ENCODE assay signal across 8 cellular contexts in the genomic region with DNA sequence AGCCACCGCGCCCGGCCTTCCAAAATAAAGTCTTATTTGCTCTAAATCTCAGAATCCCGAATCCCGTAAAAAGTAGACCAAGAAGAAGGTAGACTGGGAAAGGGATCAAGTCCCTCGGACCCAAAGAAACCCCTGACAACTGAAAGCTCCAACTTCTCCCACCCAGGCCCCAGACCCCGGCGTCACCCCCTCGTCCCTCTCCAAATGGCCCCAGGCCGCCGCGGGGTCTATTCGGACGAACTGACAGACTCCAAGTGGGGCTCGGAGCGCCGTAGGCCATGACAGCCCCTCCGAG. TPM values are rescaled to one million over a fixed set of nuclear protein-coding genes. Genes with fewer than 3 reads are reported as not detected.
A peak's percentile ranks its signal among the peaks of the same experiment; 100 is the strongest.
DNase-seq lines count a peak whose midpoint lies in the region; ATAC-seq, FAIRE-seq and TF ChIP-seq lines count a peak whose summit lies in the region.

No MANE protein-coding gene starts in this region.

- peak overlapping the region; percentile 100 for H3K27ac Mint-ChIP-seq in activated naive CD4-positive, alpha-beta T cell treated with anti-CD3 and anti-CD28 coated beads, Interleukin-2, amount 50 U/mL, for 24 hours
- peak overlapping the region; percentile 98 for H3K27ac Mint-ChIP-seq in memory B cell

- peaks cover 57% of the 10 kb centered on the region for H3K79me2 ChIP-seq in GM12878 (ENCODE audit: control insufficient read depth, insufficient read depth, low read length)

- H3K4me3 ChIP-seq in GM12878 (peak overlapping the region; percentile 61), urinary bladder (ENCODE audit: low read depth, low read length) (peak overlapping the region; percentile 98)

- peak overlapping the region; percentile 99 for H3K4me3 Mint-ChIP-seq in activated naive CD4-positive, alpha-beta T cell treated with anti-CD3 and anti-CD28 coated beads, Interleukin-2, amount 50 U/mL, for 24 hours
- peak overlapping the region; percentile 94 for H3K4me3 Mint-ChIP-seq in memory B cell

- H3K4me1 ChIP-seq in GM12878 (ENCODE audit: control insufficient read depth, insufficient read depth, low read length) (peaks cover 26% of the 10 kb centered on the region), urinary bladder (ENCODE audit: insufficient read depth) (no peaks in the 10 kb centered on the region)

- H3K36me3 Mint-ChIP-seq in activated naive CD4-positive, alpha-beta T cell treated with anti-CD3 and anti-CD28 coated beads, Interleukin-2, amount 50 U/mL, for 24 hours, result peaks cover 19% of the 10 kb centered on the region
- peaks cover 21% of the 10 kb centered on the region for H3K36me3 Mint-ChIP-seq in memory B cell

- no peaks in the 10 kb centered on the region for H3K9me3 Mint-ChIP-seq in activated naive CD4-positive, alpha-beta T cell treated with anti-CD3 and anti-CD28 coated beads, Interleukin-2, amount 50 U/mL, for 24 hours
- H3K9me3 Mint-ChIP-seq in memory B cell, result peaks cover 2% of the 10 kb centered on the region

- H3K9ac ChIP-seq in GM12878 (ENCODE audit: control insufficient read depth, insufficient read depth, low read length), result peak overlapping the region; percentile 99

- H3K4me2 ChIP-seq in GM12878 (ENCODE audit: control insufficient read depth, insufficient read depth), result peak overlapping the region; percentile 1; the same call in 1 of the 2 replicates

- no peak for FAIRE-seq in GM12878 (lab: Jason Lieb, UNC)

- WGBS in GM12878 (ENCODE audit: insufficient coverage, insufficient replicate concordance, low lambda C conversion rate, missing lambda C conversion rate), result under 1% methylated on average over 17 of the region's 18 CpGs
- under 1% methylated on average over 18 of the region's 18 CpGs for WGBS in urinary bladder

- no peaks in the 10 kb centered on the region for H3K9me3 ChIP-seq in GM12878 (replicated peaks; ENCODE audit: control insufficient read depth, insufficient read depth, low read length)

- RAD21 ChIA-PET in GM12878 (lab: Charles Lee; ENCODE audit: unreplicated experiment), result interaction anchor here (1.0 to 3.3 kb wide), 3 partner anchors 34 to 57 kb away, joined by 4 to 7 read pairs (median 5); no protein-coding TSS in a partner anchor

- H3K27ac ChIP-seq in GM12878 (ENCODE audit: control insufficient read depth, insufficient read depth) (peak overlapping the region; percentile 95), urinary bladder (ENCODE audit: low read depth) (peak overlapping the region; percentile 84)

- no TSS peak for BruUV-seq in GM12878 (replicated peaks; lab: Mats Ljungman, UMichigan)

- no peak for TF ChIP-seq POLR2A in GM12878 (IDR thresholded peaks at IDR 0.05; ENCODE audit: low read depth, low read length)

- no peak for TF ChIP-seq RAD21 in GM12878 (IDR thresholded peaks at IDR 0.05; ENCODE audit: insufficient read depth, low read depth, low read length)

- TF ChIP-seq CTCF in GM12878 (IDR thresholded peaks at IDR 0.05 in 2 of 3, conservative IDR thresholded peaks at IDR 0.05 in 1 of 3; ENCODE audit: control insufficient read depth in 2 of 3, extremely low read depth in 1 of 3, insufficient read depth in 1 of 3, low read depth in 3 of 3, low read length in 3 of 3), result no peak

- POLR2A ChIA-PET in GM12878 (lab: Charles Lee), result interaction anchor here (1.0 kb wide), 1 partner anchor 14 kb away, joined by 3 read pairs; no protein-coding TSS in a partner anchor

- no peak for TF ChIP-seq EP300 in GM12878 (IDR thresholded peaks at IDR 0.05; ENCODE audit: borderline replicate concordance in 1 of 2, control insufficient read depth in 1 of 2, low read depth in 2 of 2, low read length in 2 of 2)

- SMC1A ChIA-PET in GM12878 (lab: Charles Lee; ENCODE audit: uncharacterized antibody, unreplicated experiment), result interaction anchor here (2.2 kb wide), 1 partner anchor 63 kb away, joined by 5 read pairs; no protein-coding TSS in a partner anchor

- no peaks in the 10 kb centered on the region for H3K27me3 ChIP-seq in GM12878 (replicated peaks in 1 of 2; ENCODE audit: control insufficient read depth in 2 of 2, insufficient read depth in 2 of 2, low read length in 1 of 2)

- H2AFZ ChIP-seq in GM12878 (ENCODE audit: control insufficient read depth, low read depth, low read length), result no peak overlapping the region

- no peak for DNase-seq in activated naive CD4-positive, alpha-beta T cell treated with Interleukin-2 at 50 U/mL for 16 hours
- DNase-seq in GM12878 (ENCODE audit: low read depth, low spot score), result no peak
- no peak for DNase-seq in memory B cell (ENCODE audit: low spot score in 2 of 2)
- DNase-seq in NCI-H1436 (lab: John Stamatoyannopoulos, UW), result no peak
- DNase-seq in posterior vena cava (ENCODE audit: low spot score), result no peak
- no peak for DNase-seq in epidermal melanocyte (ENCODE audit: insufficient read length, low spot score)

- no peaks in the 10 kb centered on the region for H3K27me3 Mint-ChIP-seq in activated naive CD4-positive, alpha-beta T cell treated with anti-CD3 and anti-CD28 coated beads, Interleukin-2, amount 50 U/mL, for 24 hours
- H3K27me3 Mint-ChIP-seq in memory B cell, result no peaks in the 10 kb centered on the region

- in situ Hi-C loops in GM12878 (cut with MboI), result no loop called here

- CTCF ChIA-PET in GM12878 (lab: Yijun Ruan, JAX), result interaction anchor here (1.8 to 4.1 kb wide), 4 partner anchors 12 to 61 kb away, joined by 6 to 37 read pairs (median 8); partner anchors contain the start of gene PKN1

- ATAC-seq in GM12878 (no peak), memory B cell (ENCODE audit: low read depth) (no peak)

- peaks cover 13% of the 10 kb centered on the region for H4K20me1 ChIP-seq in GM12878 (ENCODE audit: control insufficient read depth, insufficient read depth)

- intact Hi-C loops in GM12878 (cut with micrococcal nuclease; ENCODE audit: unreplicated experiment) (loop anchor here (5.0 kb wide), 1 partner anchor 54 kb away; no protein-coding TSS in a partner anchor), posterior vena cava (cut with DNase I) (loop anchor here in 1 of 2 donors (10.0 kb wide), 1 partner anchor 54 kb away; no protein-coding TSS in a partner anchor)

- H3K36me3 ChIP-seq in GM12878 (ENCODE audit: control insufficient read depth in 2 of 2, insufficient read depth in 2 of 2, low read length in 1 of 2), result peaks cover 4 to 10% of the 10 kb centered on the region in 2 experiments
- H3K36me3 ChIP-seq in urinary bladder (ENCODE audit: insufficient read depth), result no peaks in the 10 kb centered on the region

- peaks cover 37% of the 10 kb centered on the region for H3K4me1 Mint-ChIP-seq in activated naive CD4-positive, alpha-beta T cell treated with anti-CD3 and anti-CD28 coated beads, Interleukin-2, amount 50 U/mL, for 24 hours
- peaks cover 28% of the 10 kb centered on the region for H3K4me1 Mint-ChIP-seq in memory B cell

RNA-seq across cellular contexts. Expression of gene DDX39A, which starts 0.5 kb away (rescaled TPM):
- total RNA-seq in GM12878 (2013; cell fraction: nucleolus; rRNA removed), result 162 and 204 TPM in 2 replicates
- total RNA-seq in GM12878 (2014; rRNA removed) (248 and 280 TPM in 2 replicates), GM12878 (2014; rRNA removed; fragmentation: Illumina TruSeq; extraction: Trizol) (109 and 116 TPM in 2 replicates), GM12878 (2021) (218 and 236 TPM in 2 replicates), urinary bladder (24.0 TPM), posterior vena cava (10 to 100 TPM; 37.4 to 38.7 TPM)
- polyA plus RNA-seq in GM12878 (2011; ENCODE audit: low read depth), result 90.3 TPM
- polyA plus RNA-seq in GM12878 (2011; rRNA removed) (56.8 and 134 TPM in 2 replicates), GM12878 (2014; fragmentation: Illumina TruSeq; extraction: Trizol) (40.7 and 113 TPM in 2 replicates), GM12878 (2014; fragmentation: Nextera tagmentation; extraction: Ambion mirVana) (100 to 1,000 TPM; 168 to 212 TPM), GM12878 (2014; rRNA removed) (249 and 298 TPM in 2 replicates), GM12878 (2016; fragmentation: Nextera tagmentation; extraction: Ambion mirVana) (100 to 1,000 TPM; 356 to 378 TPM), urinary bladder (52.2 TPM)
- polyA plus RNA-seq in GM12878 (2011; cell fraction: cytosol; rRNA removed), result 158 and 220 TPM in 2 replicates
- 1,234 and 1,343 TPM in 2 replicates for polyA plus RNA-seq in GM12878 (2011; cell fraction: nucleus; rRNA removed)
- polyA plus RNA-seq in GM12878 (2012), result 147 and 173 TPM in 2 replicates
- 84.7 and 109 TPM in 2 replicates for polyA minus RNA-seq in GM12878 (2011; rRNA and poly(A)+ RNA removed)
- polyA minus RNA-seq in GM12878 (2011; cell fraction: cytosol; rRNA and poly(A)+ RNA removed), result 46.0 and 52.9 TPM in 2 replicates
- polyA minus RNA-seq in GM12878 (2011; cell fraction: nucleus; rRNA and poly(A)+ RNA removed), result 125 and 175 TPM in 2 replicates

RNA-seq across cellular contexts. Expression of gene PKN1, which starts 14.4 kb away (rescaled TPM):
- 65.2 and 69.3 TPM in 2 replicates for total RNA-seq in GM12878 (2013; cell fraction: nucleolus; rRNA removed)
- total RNA-seq in GM12878 (2014; rRNA removed) (68.0 and 80.0 TPM in 2 replicates), GM12878 (2014; rRNA removed; fragmentation: Illumina TruSeq; extraction: Trizol) (47.8 and 54.2 TPM in 2 replicates), GM12878 (2021) (189 and 202 TPM in 2 replicates), urinary bladder (39.4 TPM), posterior vena cava (100 to 1,000 TPM; 135 to 173 TPM)
- 24.3 TPM for polyA plus RNA-seq in GM12878 (2011; ENCODE audit: low read depth)
- polyA plus RNA-seq in GM12878 (2011; rRNA removed) (26.0 and 49.8 TPM in 2 replicates), GM12878 (2014; fragmentation: Illumina TruSeq; extraction: Trizol) (18.9 and 45.4 TPM in 2 replicates), GM12878 (2014; fragmentation: Nextera tagmentation; extraction: Ambion mirVana) (1 to 10 TPM; 1.0 to 1.4 TPM), GM12878 (2014; rRNA removed) (77.3 and 91.2 TPM in 2 replicates), GM12878 (2016; fragmentation: Nextera tagmentation; extraction: Ambion mirVana) (10 to 100 TPM; 51.3 to 60.1 TPM), urinary bladder (94.5 TPM)
- polyA plus RNA-seq in GM12878 (2011; cell fraction: cytosol; rRNA removed), result 60.4 and 77.2 TPM in 2 replicates
- polyA plus RNA-seq in GM12878 (2011; cell fraction: nucleus; rRNA removed), result 89.7 and 112 TPM in 2 replicates
- 75.7 and 100 TPM in 2 replicates for polyA plus RNA-seq in GM12878 (2012)
- polyA minus RNA-seq in GM12878 (2011; rRNA and poly(A)+ RNA removed), result 59.2 and 121 TPM in 2 replicates
- polyA minus RNA-seq in GM12878 (2011; cell fraction: cytosol; rRNA and poly(A)+ RNA removed), result 51.6 and 70.8 TPM in 2 replicates
- 17.0 and 26.6 TPM in 2 replicates for polyA minus RNA-seq in GM12878 (2011; cell fraction: nucleus; rRNA and poly(A)+ RNA removed)

RNA-seq across cellular contexts. Expression of gene ADGRE5, which starts 37.4 kb away (rescaled TPM):
- 147 and 180 TPM in 2 replicates for total RNA-seq in GM12878 (2013; cell fraction: nucleolus; rRNA removed)
- total RNA-seq in GM12878 (2014; rRNA removed) (75.3 and 81.7 TPM in 2 replicates), GM12878 (2014; rRNA removed; fragmentation: Illumina TruSeq; extraction: Trizol) (20.7 and 23.9 TPM in 2 replicates), GM12878 (2021) (103 and 111 TPM in 2 replicates), urinary bladder (12.5 TPM), posterior vena cava (100 to 1,000 TPM; 195 to 306 TPM)
- polyA plus RNA-seq in GM12878 (2011; ENCODE audit: low read depth), result 23.2 TPM
- polyA plus RNA-seq in GM12878 (2011; rRNA removed) (19.1 and 31.8 TPM in 2 replicates), GM12878 (2014; fragmentation: Illumina TruSeq; extraction: Trizol) (31.0 and 48.2 TPM in 2 replicates), GM12878 (2014; fragmentation: Nextera tagmentation; extraction: Ambion mirVana) (1 to 10 TPM; 4.0 to 4.5 TPM), GM12878 (2014; rRNA removed) (59.7 and 67.2 TPM in 2 replicates), GM12878 (2016; fragmentation: Nextera tagmentation; extraction: Ambion mirVana) (10 to 100 TPM; 66.3 to 71.8 TPM), urinary bladder (46.1 TPM)
- polyA plus RNA-seq in GM12878 (2011; cell fraction: cytosol; rRNA removed), result 42.8 and 43.6 TPM in 2 replicates
- polyA plus RNA-seq in GM12878 (2011; cell fraction: nucleus; rRNA removed), result 211 and 230 TPM in 2 replicates
- polyA plus RNA-seq in GM12878 (2012), result 62.9 and 69.7 TPM in 2 replicates
- polyA minus RNA-seq in GM12878 (2011; rRNA and poly(A)+ RNA removed), result 58.1 and 96.5 TPM in 2 replicates
- polyA minus RNA-seq in GM12878 (2011; cell fraction: cytosol; rRNA and poly(A)+ RNA removed), result 35.2 and 47.0 TPM in 2 replicates
- polyA minus RNA-seq in GM12878 (2011; cell fraction: nucleus; rRNA and poly(A)+ RNA removed), result 50.1 and 74.1 TPM in 2 replicates

RNA-seq across cellular contexts. Expression of gene PTGER1, which starts 56.5 kb away (rescaled TPM):
- not detected in 2 replicates for total RNA-seq in GM12878 (2013; cell fraction: nucleolus; rRNA removed)
- not detected in 2 replicates for total RNA-seq in GM12878 (2014; rRNA removed)
- not detected in 2 replicates for total RNA-seq in GM12878 (2014; rRNA removed; fragmentation: Illumina TruSeq; extraction: Trizol)
- not detected in 2 replicates for total RNA-seq in GM12878 (2021)
- polyA plus RNA-seq in GM12878 (2011; ENCODE audit: low read depth), result not detected
- not detected in 2 replicates for polyA plus RNA-seq in GM12878 (2011; rRNA removed)
- polyA plus RNA-seq in GM12878 (2011; cell fraction: cytosol; rRNA removed), result not detected in 2 replicates
- not detected in 2 replicates for polyA plus RNA-seq in GM12878 (2011; cell fraction: nucleus; rRNA removed)
- not detected in 2 replicates for polyA plus RNA-seq in GM12878 (2012)
- polyA plus RNA-seq in GM12878 (2014; fragmentation: Illumina TruSeq; extraction: Trizol), result not detected in 2 replicates
- not detected for polyA plus RNA-seq in GM12878 (2014; fragmentation: Nextera tagmentation; extraction: Ambion mirVana)
- not detected in 2 replicates for polyA plus RNA-seq in GM12878 (2014; rRNA removed)
- not detected for polyA plus RNA-seq in GM12878 (2016; fragmentation: Nextera tagmentation; extraction: Ambion mirVana)
- not detected in 2 replicates for polyA minus RNA-seq in GM12878 (2011; rRNA and poly(A)+ RNA removed)
- not detected in 2 replicates for polyA minus RNA-seq in GM12878 (2011; cell fraction: cytosol; rRNA and poly(A)+ RNA removed)
- polyA minus RNA-seq in GM12878 (2011; cell fraction: nucleus; rRNA and poly(A)+ RNA removed), result not detected in 2 replicates
- total RNA-seq in urinary bladder, result 4.1 TPM
- polyA plus RNA-seq in urinary bladder, result 1.6 TPM
- total RNA-seq in posterior vena cava, result 1 to 10 TPM in 1 of 2 donors, under 1 TPM in 1; 0.95 to 1.6 TPM
